Comparison of ENCODE assay signal across 8 cellular contexts in the genomic region with DNA sequence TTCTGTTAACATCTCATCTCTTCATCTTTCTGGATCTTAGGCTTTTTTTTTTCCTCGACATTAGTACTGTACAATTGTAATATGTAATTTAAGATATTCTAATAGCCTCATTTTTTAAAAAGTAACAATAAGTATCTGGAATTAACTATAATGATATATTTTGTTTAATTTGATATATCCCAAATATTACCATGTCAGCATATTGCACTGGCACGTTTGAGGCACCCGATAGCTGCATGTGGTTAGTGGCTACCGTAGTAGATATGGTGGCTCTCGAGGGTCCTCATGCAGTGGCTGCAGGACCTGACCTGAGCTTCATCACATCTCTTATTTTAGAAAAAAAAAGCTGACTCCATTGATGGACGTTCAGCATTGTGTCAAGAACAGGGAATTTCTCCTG.
"Had no signal": no experiment of that assay in that cellular context is flagged by ENCODE, and none has a peak within 500 bp of the region (broad histone marks: within the 10 kb centered on the region; RNA-seq: fewer than 3 reads in every experiment).

No MANE protein-coding gene starts in this region.

- ATAC-seq: GM12878 had no signal

- DNase-seq: GDM1, GF-D8 had no signal

- H3K4me3 ChIP-seq: GM12878 had no signal

- FAIRE-seq: G401.6, GM12878, GM12891, GM12892, GM18507, GM19239 had no signal
